25 cellular contexts compared by ENCODE assay signal in the genomic region with DNA sequence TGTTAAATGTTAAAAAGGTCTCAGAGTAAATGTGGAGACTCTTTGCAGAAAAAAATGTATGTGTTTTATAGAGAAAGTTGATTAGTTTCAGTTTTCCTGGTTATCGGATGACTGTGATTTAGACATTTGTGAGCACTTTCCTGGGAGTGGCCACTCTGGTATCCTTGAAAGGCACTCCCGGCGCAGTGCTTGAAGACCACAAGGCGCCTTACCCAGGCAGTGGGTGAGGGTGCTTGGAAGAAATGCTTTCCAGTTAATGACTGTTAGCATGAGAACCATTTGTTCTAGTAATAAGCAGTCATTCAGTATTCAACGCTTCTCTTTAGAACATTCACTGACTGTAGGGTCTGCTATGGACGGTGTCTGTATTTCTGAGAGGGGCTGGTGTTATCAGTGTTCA. TPM values are rescaled to one million over a fixed set of nuclear protein-coding genes. Genes with fewer than 3 reads are reported as not detected.
DNase-seq lines count a peak whose midpoint lies in the region; ATAC-seq and TF ChIP-seq lines count a peak whose summit lies in the region.
"Had no signal": no experiment of that assay in that cellular context is flagged by ENCODE, and none has a peak within 500 bp of the region (broad histone marks: within the 10 kb centered on the region; RNA-seq: fewer than 3 reads in every experiment).

No MANE protein-coding gene starts in this region.

- 0 out of 2 replicates have a peak, but pooled peaks cover 4% of the 10 kb centered on the region for H4K20me1 ChIP-seq in PC-3 (ENCODE audit: low read length)

- no peaks in the 10 kb centered on the region for H3K9me2 ChIP-seq in PC-3 (replicated peaks; ENCODE audit: low read length)

- 73 to 89% (median 83%) methylated on average over 6 of the region's 6 CpGs for WGBS in heart left ventricle, 4 donors
- 72 to 84% methylated on average over 6 of the region's 6 CpGs for WGBS in lung, 2 donors
- 81 to 92% (median 84%) methylated on average over 6 of the region's 6 CpGs for WGBS in spleen, 5 donors

- CTCF ChIA-PET in PC-3 (lab: Charles Lee), result no interaction called here

- H3K9ac ChIP-seq in PC-3 (ENCODE audit: low read length), result no peak overlapping the region

- no peak for TF ChIP-seq POLR2A in heart left ventricle (IDR thresholded peaks at IDR 0.05)
- TF ChIP-seq POLR2A in spleen (IDR thresholded peaks at IDR 0.05), result no peak

- no peaks in the 10 kb centered on the region for H3K36me3 ChIP-seq in right atrium auricular region
- peaks cover 0 to 22% (median 3%) of the 10 kb centered on the region in 9 donors for H3K36me3 ChIP-seq in heart left ventricle
- H3K36me3 ChIP-seq in lung (ENCODE audit: control insufficient read depth in 2 of 2, insufficient read depth in 2 of 2, low read length in 2 of 2), result peaks cover 0 to 2% of the 10 kb centered on the region in 2 donors
- H3K36me3 ChIP-seq in PC-3 (ENCODE audit: low read depth, low read length), result no peaks in the 10 kb centered on the region
- peaks cover 0 to 57% (median 2%) of the 10 kb centered on the region in 6 donors for H3K36me3 ChIP-seq in spleen

- H3K4me1 ChIP-seq in right atrium auricular region (peaks cover 0 to 60% of the 10 kb centered on the region in 2 donors), heart left ventricle (peaks cover 1 to 83% (median 54%) of the 10 kb centered on the region in 12 donors), lung (ENCODE audit: control insufficient read depth in 2 of 2, insufficient read depth in 2 of 2, low read length in 2 of 2) (peaks cover 10 to 19% of the 10 kb centered on the region in 2 donors), PC-3 (ENCODE audit: insufficient read depth, low read length) (no peaks in the 10 kb centered on the region), spleen (peaks cover 0 to 78% (median 36%) of the 10 kb centered on the region in 6 donors)
- H3K4me1 ChIP-seq: HAP-1 had no signal

- no peak overlapping the region for H2AFZ ChIP-seq in PC-3 (ENCODE audit: low read length)

- H3K27ac ChIP-seq in right atrium auricular region, result peak overlapping the region; percentile 65 to 81
- H3K27ac ChIP-seq in heart left ventricle, result peak overlapping the region in 6 of 12 donors; percentile 43 to 78 (median 74)
- H3K27ac ChIP-seq in dorsolateral prefrontal cortex, result peak overlapping the region in 43 of 59 donors; percentile 7 to 93 (median 76)
- H3K27ac ChIP-seq in lung (ENCODE audit: low read depth in 1 of 2, low read length in 1 of 2), result no peak overlapping the region
- no peak overlapping the region for H3K27ac ChIP-seq in PC-3 (ENCODE audit: low read length)
- H3K27ac ChIP-seq in spleen, result no peak overlapping the region

- peaks cover 75% of the 10 kb centered on the region for H3K79me2 ChIP-seq in PC-3 (ENCODE audit: low read length)

- no peak for DNase-seq in right atrium auricular region (ENCODE audit: low spot score)
- no peak for DNase-seq in heart left ventricle
- DNase-seq in dorsolateral prefrontal cortex, result no peak
- peak; percentile 56 for DNase-seq in lung (ENCODE audit: low spot score)
- DNase-seq in NCI-H1694 treated with DMSO at 0.1 percent for 48 hours (lab: John Stamatoyannopoulos, UW), result no peak
- DNase-seq in PC-3, result no peak
- no peak for DNase-seq in spleen
- DNase-seq: C1 segment of cervical spinal cord; CD4-positive, alpha-beta memory T cell; COR-L47; GF-D8; GOT3; HFFc6; KBM-7; MV-4-11; NCI-H1105 treated with DMSO at 0.1 percent for 48 hours; NCI-H146; NCI-H2081; NCI-H446; NCI-H526; NCI-H82; NK-92 treated with Interleukin-12 subunit alpha and Interleukin-12 subunit beta, amount 100 ng/mL, for 24 hours; RPMI8226; SHP77 had no signal

- H3K27me3 ChIP-seq in right atrium auricular region (no peaks in the 10 kb centered on the region), heart left ventricle (no peaks in the 10 kb centered on the region), dorsolateral prefrontal cortex (no peaks in the 10 kb centered on the region), lung (ENCODE audit: control insufficient read depth, insufficient read depth) (no peaks in the 10 kb centered on the region), PC-3 (ENCODE audit: low read length) (no peaks in the 10 kb centered on the region), spleen (replicated peaks in 1 of 7) (no peaks in the 10 kb centered on the region)

- H3F3A ChIP-seq in PC-3 (ENCODE audit: low read length, unreplicated experiment), result no peaks in the 10 kb centered on the region

- no TSS peak for BruUV-seq in PC-3 (replicated peaks; lab: Mats Ljungman, UMichigan)

- POLR2A ChIA-PET in PC-3 (lab: Charles Lee; ENCODE audit: unreplicated experiment), result no interaction called here

- intact Hi-C loops in heart left ventricle (cut with DNase I), result no loop called here
- intact Hi-C loops in dorsolateral prefrontal cortex (cut with DNase I), result no loop called here
- intact Hi-C loops in PC-3 (cut with micrococcal nuclease), result no loop called here
- intact Hi-C loops in spleen (cut with DNase I; ENCODE audit: low total_unique reads), result no loop called here

- H3K9me3 ChIP-seq in right atrium auricular region (no peaks in the 10 kb centered on the region), heart left ventricle (no peaks in the 10 kb centered on the region), lung (ENCODE audit: control insufficient read depth in 2 of 2, insufficient read depth in 1 of 2, low read length in 1 of 2) (no peaks in the 10 kb centered on the region), PC-3 (ENCODE audit: low read length) (no peaks in the 10 kb centered on the region), spleen (no peaks in the 10 kb centered on the region)
- H3K9me3 ChIP-seq: HAP-1 had no signal

- ATAC-seq in heart left ventricle, result no peak
- no peak for ATAC-seq in lung (ENCODE audit: insufficient read depth, low FRiP score)
- ATAC-seq in PC-3, result no peak

- no peak for TF ChIP-seq CTCF in right atrium auricular region (IDR thresholded peaks at IDR 0.05)
- TF ChIP-seq CTCF in heart left ventricle (IDR thresholded peaks at IDR 0.05), result no peak
- no peak for TF ChIP-seq CTCF in dorsolateral prefrontal cortex (IDR thresholded peaks at IDR 0.05 in 54 of 56, conservative IDR thresholded peaks at IDR 0.05 in 2 of 56; ENCODE audit: low read depth in 1 of 56, partially characterized antibody in 56 of 56)
- TF ChIP-seq CTCF in lung (IDR thresholded peaks at IDR 0.05; ENCODE audit: control extremely low read depth, extremely low read depth), result no peak
- TF ChIP-seq CTCF in PC-3 (conservative IDR thresholded peaks at IDR 0.05; ENCODE audit: low read depth, low read length), result no peak
- no peak for TF ChIP-seq CTCF in spleen (IDR thresholded peaks at IDR 0.05 in 8 of 11, conservative IDR thresholded peaks at IDR 0.05 in 3 of 11)

- no peak overlapping the region for H3K4me3 ChIP-seq in right atrium auricular region
- H3K4me3 ChIP-seq in heart left ventricle, result no peak overlapping the region
- H3K4me3 ChIP-seq in dorsolateral prefrontal cortex, result peak overlapping the region in 1 of 59 donors; percentile 15
- H3K4me3 ChIP-seq in lung, result no peak overlapping the region
- no peak overlapping the region for H3K4me3 ChIP-seq in PC-3 (ENCODE audit: low read length)
- H3K4me3 ChIP-seq in spleen, result no peak overlapping the region
- H3K4me3 ChIP-seq: HAP-1 had no signal

- H3K4me2 ChIP-seq in PC-3 (ENCODE audit: low read length), result no peak overlapping the region

RNA-seq across cellular contexts. Expression of a gene that starts 7.2 kb away (rescaled TPM):
- total RNA-seq in right atrium auricular region, result 10 to 100 TPM; 45.5 to 60.8 TPM
- total RNA-seq in heart left ventricle, result 100 to 1,000 TPM in 1 of 9 donors, 10 to 100 TPM in 8; 64.5 to 105 (median 86.8) TPM
- polyA plus RNA-seq in heart left ventricle, result 10 to 100 TPM; 22.5 to 24.9 TPM
- total RNA-seq in dorsolateral prefrontal cortex, result 100 to 1,000 TPM; 103 to 195 (median 145) TPM
- total RNA-seq in lung, result 10 to 100 TPM; 39.4 to 50.8 TPM
- 10 to 100 TPM; 15.7 to 34.6 TPM for polyA plus RNA-seq in lung
- 13.2 and 17.1 TPM in 2 replicates for total RNA-seq in PC-3 (2014; rRNA removed)
- 10 to 100 TPM; 33.1 to 61.8 (median 45.5) TPM for total RNA-seq in spleen
- 10 to 100 TPM in 1 of 3 donors, 1 to 10 TPM in 2; 6.9 to 10.7 (median 9.1) TPM for polyA plus RNA-seq in spleen

RNA-seq across cellular contexts. Expression of a gene that starts 14.2 kb away (rescaled TPM):
- total RNA-seq in right atrium auricular region, result 10 to 100 TPM; 25.3 to 25.4 TPM
- total RNA-seq in heart left ventricle, result 10 to 100 TPM; 20.2 to 52.7 (median 22.9) TPM
- polyA plus RNA-seq in heart left ventricle, result 10 to 100 TPM; 18.7 to 45.4 TPM
- 10 to 100 TPM; 16.5 to 38.8 (median 26.1) TPM for total RNA-seq in dorsolateral prefrontal cortex
- 10 to 100 TPM; 47.9 to 50.0 TPM for total RNA-seq in lung
- 10 to 100 TPM; 67.3 to 74.1 TPM for polyA plus RNA-seq in lung
- total RNA-seq in PC-3 (2014; rRNA removed), result 254 and 286 TPM in 2 replicates
- total RNA-seq in spleen, result 10 to 100 TPM; 39.6 to 81.5 (median 45.9) TPM
- 100 to 1,000 TPM in 1 of 3 donors, 10 to 100 TPM in 2; 45.6 to 106 (median 90.0) TPM for polyA plus RNA-seq in spleen

RNA-seq across cellular contexts. Expression of a gene that starts 21.1 kb away (rescaled TPM):
- total RNA-seq in right atrium auricular region (100 to 1,000 TPM in 1 of 2 donors, 10 to 100 TPM in 1; 77.7 to 101 TPM), heart left ventricle (10 to 100 TPM; 69.4 to 99.4 (median 82.0) TPM), dorsolateral prefrontal cortex (100 to 1,000 TPM in 4 of 120 experiments, 10 to 100 TPM in 116; 56.1 to 113 (median 78.5) TPM), lung (10 to 100 TPM; 89.2 to 93.8 TPM), PC-3 (2014; rRNA removed) (108 and 153 TPM in 2 replicates), spleen (10 to 100 TPM; 62.5 to 83.7 (median 75.1) TPM)
- polyA plus RNA-seq in heart left ventricle (100 to 1,000 TPM in 1 of 2 donors, 10 to 100 TPM in 1; 88.7 to 124 TPM), lung (100 to 1,000 TPM in 1 of 2 donors, 10 to 100 TPM in 1; 88.3 to 160 TPM), spleen (100 to 1,000 TPM; 112 to 131 (median 123) TPM)

Comparison
In these comparisons a context has a peak if more than half of its experiments do, and no peak if none do; other contexts are left out.
1. H3K27ac ChIP-seq: peak in right atrium auricular region (2 of 2) and dorsolateral prefrontal cortex (43 of 59); none in lung (0 of 2), PC-3 (single experiment) and spleen (0 of 8).